In genomic region chr1:222171005-222171404, GRCh38 we compare ENCODE assay signal across 8 cellular contexts.
DNase-seq lines count a peak whose midpoint lies in the region; ATAC-seq and TF ChIP-seq lines count a peak whose summit lies in the region.

No MANE protein-coding gene starts in this region.

- TF ChIP-seq CTCF in LNCAP (IDR thresholded peaks at IDR 0.05), result peak; percentile 87

- POLR2A ChIA-PET in activated CD4-positive, alpha-beta T cell treated with anti-CD3 and anti-CD28 coated beads for 36 hours (lab: Charles Lee), result no interaction called here

- peaks cover 5% of the 10 kb centered on the region for H3K36me3 Mint-ChIP-seq in T-helper 17 cell (ENCODE audit: low read depth)
- H3K36me3 Mint-ChIP-seq in activated CD4-positive, alpha-beta T cell treated with anti-CD3 and anti-CD28 coated beads for 36 hours (ENCODE audit: low read depth), result peaks cover 2% of the 10 kb centered on the region

- CTCF ChIA-PET in activated CD4-positive, alpha-beta T cell treated with anti-CD3 and anti-CD28 coated beads for 36 hours (lab: Charles Lee), result interaction anchor here (0.7 to 1.0 kb wide), 2 partner anchors 34 to 907 kb away, joined by 3 read pairs; no protein-coding TSS in a partner anchor

- H3K27ac Mint-ChIP-seq in T-helper 17 cell, result no peak overlapping the region
- peak overlapping the region in 1 of 2 donors; percentile 81 for H3K27ac Mint-ChIP-seq in stimulated activated naive CD8-positive, alpha-beta T cell treated with anti-CD3 and anti-CD28 coated beads, Interleukin-15, amount 100 ng/mL, for 72 hours
- H3K27ac Mint-ChIP-seq in activated CD4-positive, alpha-beta T cell treated with anti-CD3 and anti-CD28 coated beads for 36 hours, result no peak overlapping the region

- no peaks in the 10 kb centered on the region for H3K9me3 ChIP-seq in T-helper 17 cell (ENCODE audit: control insufficient read depth, low read length, poor library complexity, severe bottlenecking)

- peaks cover 19 to 29% of the 10 kb centered on the region in 2 donors for H3K9me3 Mint-ChIP-seq in stimulated activated naive CD8-positive, alpha-beta T cell treated with anti-CD3 and anti-CD28 coated beads, Interleukin-15, amount 100 ng/mL, for 72 hours
- peaks cover 16% of the 10 kb centered on the region for H3K9me3 Mint-ChIP-seq in activated CD4-positive, alpha-beta T cell treated with anti-CD3 and anti-CD28 coated beads for 36 hours (ENCODE audit: low read depth)

- no peaks in the 10 kb centered on the region for H3K4me1 Mint-ChIP-seq in T-helper 17 cell
- no peaks in the 10 kb centered on the region for H3K4me1 Mint-ChIP-seq in stimulated activated naive CD8-positive, alpha-beta T cell treated with anti-CD3 and anti-CD28 coated beads, Interleukin-15, amount 100 ng/mL, for 72 hours
- H3K4me1 Mint-ChIP-seq in activated CD4-positive, alpha-beta T cell treated with anti-CD3 and anti-CD28 coated beads for 36 hours, result no peaks in the 10 kb centered on the region

- peak; percentile 70 for ATAC-seq in GM21576 (IDR thresholded peaks at IDR 0.05; ENCODE audit: unreplicated experiment)
- peak; percentile 44 for ATAC-seq in T-helper 17 cell
- peak; percentile 58 for ATAC-seq in stimulated activated naive CD8-positive, alpha-beta T cell treated with anti-CD3 and anti-CD28 coated beads, Interleukin-15, amount 100 ng/mL, for 72 hours
- no peak for ATAC-seq in activated CD4-positive, alpha-beta T cell treated with anti-CD3 and anti-CD28 coated beads for 36 hours

- no peaks in the 10 kb centered on the region for H3K27me3 Mint-ChIP-seq in T-helper 17 cell
- H3K27me3 Mint-ChIP-seq in stimulated activated naive CD8-positive, alpha-beta T cell treated with anti-CD3 and anti-CD28 coated beads, Interleukin-15, amount 100 ng/mL, for 72 hours, result no peaks in the 10 kb centered on the region
- H3K27me3 Mint-ChIP-seq in activated CD4-positive, alpha-beta T cell treated with anti-CD3 and anti-CD28 coated beads for 36 hours, result no peaks in the 10 kb centered on the region

- intact Hi-C loops in activated CD4-positive, alpha-beta T cell treated with anti-CD3 and anti-CD28 coated beads for 36 hours (cut with DNase I, micrococcal nuclease), result loop anchor here in 1 of 2 experiments (1.0 kb wide), 1 partner anchor 693 kb away; no protein-coding TSS in a partner anchor

- no peak overlapping the region for H3K4me3 Mint-ChIP-seq in T-helper 17 cell
- no peak overlapping the region for H3K4me3 Mint-ChIP-seq in stimulated activated naive CD8-positive, alpha-beta T cell treated with anti-CD3 and anti-CD28 coated beads, Interleukin-15, amount 100 ng/mL, for 72 hours
- no peak overlapping the region for H3K4me3 Mint-ChIP-seq in activated CD4-positive, alpha-beta T cell treated with anti-CD3 and anti-CD28 coated beads for 36 hours

- DNase-seq in EL (peak; percentile 48), T-helper 17 cell (no peak), germinal center (ENCODE audit: low spot score) (peak; percentile 17)
- no peak for DNase-seq in stimulated activated naive CD8-positive, alpha-beta T cell treated with anti-CD3 and anti-CD28 coated beads, Interleukin-15, amount 100 ng/mL, for 72 hours
- no peak for DNase-seq in activated CD4-positive, alpha-beta T cell treated with anti-CD3 and anti-CD28 coated beads for 36 hours
- DNase-seq in effector CD4-positive, alpha-beta T cell, result no peak

Comparison
In these comparisons a context has a peak if more than half of its experiments do, and no peak if none do; other contexts are left out.
1. DNase-seq: peak in EL (single experiment) and germinal center (single experiment); none in T-helper 17 cell (0 of 3), stimulated activated naive CD8-positive, alpha-beta T cell treated with anti-CD3 and anti-CD28 coated beads, Interleukin-15, amount 100 ng/mL, for 72 hours (0 of 2), activated CD4-positive, alpha-beta T cell treated with anti-CD3 and anti-CD28 coated beads for 36 hours (single experiment) and effector CD4-positive, alpha-beta T cell (single experiment).